ENCODE assay signal across 29 cellular contexts in the genomic region with DNA sequence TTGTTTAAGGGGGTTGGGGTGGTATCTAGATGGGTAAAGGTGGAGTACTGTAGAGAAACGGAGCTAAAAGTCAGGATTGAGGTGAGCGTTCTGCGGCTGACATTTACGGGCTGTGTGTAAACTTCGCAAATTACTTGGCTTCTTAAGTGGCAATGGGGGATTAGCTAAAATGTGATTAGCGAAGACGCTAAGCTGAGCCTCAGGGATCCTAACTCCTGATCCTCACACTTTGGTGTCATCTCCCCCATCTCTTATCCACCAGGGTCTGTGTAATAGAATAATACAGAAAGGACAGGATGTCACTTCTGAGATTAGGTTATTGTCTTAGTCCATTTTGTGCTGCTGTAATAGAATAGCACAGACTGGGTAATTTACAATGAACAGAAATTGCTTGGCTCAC. TPM values are rescaled to one million over a fixed set of nuclear protein-coding genes. Genes with fewer than 3 reads are reported as not detected.
"Had no signal": no experiment of that assay in that cellular context is flagged by ENCODE, and none has a peak within 500 bp of the region (broad histone marks: within the 10 kb centered on the region; RNA-seq: fewer than 3 reads in every experiment).

No MANE protein-coding gene starts in this region.

- H3K9me3 ChIP-seq: ascending aorta, MG63 had no signal

- H3K27me3 ChIP-seq: ascending aorta, MG63 had no signal

- H3K4me3 ChIP-seq: ascending aorta, MG63 had no signal

- ATAC-seq: activated naive CD4-positive, alpha-beta T cell treated with anti-CD3 and anti-CD28 coated beads, Interleukin-2, amount 50 U/mL, for 72 hours; activated naive CD8-positive, alpha-beta T cell treated with anti-CD3 and anti-CD28 coated beads, Interleukin-2, amount 50 U/mL, for 24 hours; activated T-cell treated with anti-CD3 and anti-CD28 coated beads, Interleukin-2, amount 50 U/mL, for 4 hours; PC-3; T-cell had no signal

- H3K36me3 Mint-ChIP-seq: activated CD4-positive, alpha-beta memory T cell treated with anti-CD3 and anti-CD28 coated beads for 36 hours; activated naive CD4-positive, alpha-beta T cell treated with anti-CD3 and anti-CD28 coated beads, Interleukin-2, amount 50 U/mL, for 72 hours; brain; T-cell had no signal

- H3K4me1 Mint-ChIP-seq: activated CD4-positive, alpha-beta T cell treated with anti-CD3 and anti-CD28 coated beads, Interleukin-2, amount 10 ng/mL, durations not matched to agents 7 days and 5 days; activated naive CD8-positive, alpha-beta T cell treated with anti-CD3 and anti-CD28 coated beads, Interleukin-2, amount 50 U/mL, for 24 hours; T-cell had no signal

- DNase-seq: activated CD4-positive, alpha-beta memory T cell treated with anti-CD3 and anti-CD28 coated beads for 36 hours; activated CD4-positive, alpha-beta T cell treated with anti-CD3 and anti-CD28 coated beads, Interleukin-2, amount 10 ng/mL, durations not matched to agents 7 days and 5 days; activated CD4-positive, CD25-positive, alpha-beta regulatory T cell; activated CD8-positive, alpha-beta memory T cell treated with anti-CD3 and anti-CD28 coated beads for 24 hours; activated effector memory CD4-positive, alpha-beta T cell treated with anti-CD3 and anti-CD28 coated beads, Interleukin-2, amount 50 U/mL, for 16 hours; activated naive CD4-positive, alpha-beta T cell treated with Interleukin-2 at 50 U/mL for 16 hours; activated naive CD8-positive, alpha-beta T cell treated with anti-CD3 and anti-CD28 coated beads, Interleukin-2, amount 50 U/mL, for 24 hours; activated T-cell treated with anti-CD3 and anti-CD28 coated beads, Interleukin-2, amount 50 U/mL, for 4 hours; amniotic stem cell; MG63; MV-4-11; NCI-H1092 treated with DMSO at 0.1 percent for 48 hours; NCI-H1417 treated with DMSO at 0.1 percent for 48 hours; NCI-H1694; NCI-H2029; NCI-H2107; NCI-H2171 treated with DMSO at 0.1 percent for 48 hours; NCI-H226; NCI-H526; PC-3; SIG-M5; T-cell; T-helper 2 cell; T1000 had no signal

- H3K4me3 Mint-ChIP-seq: activated CD4-positive, alpha-beta memory T cell treated with anti-CD3 and anti-CD28 coated beads for 36 hours; activated CD4-positive, alpha-beta T cell treated with anti-CD3 and anti-CD28 coated beads, Interleukin-2, amount 10 ng/mL, durations not matched to agents 7 days and 5 days; activated naive CD8-positive, alpha-beta T cell treated with anti-CD3 and anti-CD28 coated beads, Interleukin-2, amount 50 U/mL, for 24 hours; activated T-cell treated with anti-CD3 and anti-CD28 coated beads, Interleukin-2, amount 50 U/mL, for 4 hours; T-cell had no signal

- H3K27ac Mint-ChIP-seq: activated CD4-positive, alpha-beta memory T cell treated with anti-CD3 and anti-CD28 coated beads for 36 hours; activated CD4-positive, alpha-beta T cell treated with anti-CD3 and anti-CD28 coated beads, Interleukin-2, amount 10 ng/mL, durations not matched to agents 7 days and 5 days; activated naive CD8-positive, alpha-beta T cell treated with anti-CD3 and anti-CD28 coated beads, Interleukin-2, amount 50 U/mL, for 24 hours; T-cell had no signal

- H3K27ac ChIP-seq: ascending aorta, KMS-11, VCaP had no signal

- H3K9me3 Mint-ChIP-seq: activated CD4-positive, alpha-beta T cell treated with anti-CD3 and anti-CD28 coated beads, Interleukin-2, amount 10 ng/mL, durations not matched to agents 7 days and 5 days; brain had no signal

- H3K36me3 ChIP-seq: ascending aorta, MG63 had no signal

- H3K4me1 ChIP-seq: ascending aorta had no signal

- H3K4me2 ChIP-seq: KMS-11 had no signal

- H3K9ac ChIP-seq: KMS-11 had no signal

- H3K27me3 Mint-ChIP-seq: activated CD4-positive, alpha-beta T cell treated with anti-CD3 and anti-CD28 coated beads, Interleukin-2, amount 10 ng/mL, durations not matched to agents 7 days and 5 days; activated naive CD8-positive, alpha-beta T cell treated with anti-CD3 and anti-CD28 coated beads, Interleukin-2, amount 50 U/mL, for 24 hours; brain had no signal

RNA-seq across cellular contexts. Expression of a gene that starts 10.6 kb away (rescaled TPM):
- total RNA-seq: activated CD4-positive, alpha-beta memory T cell treated with anti-CD3 and anti-CD28 coated beads for 36 hours had no signal
